In genomic region chr4:89308161-89308500, GRCh38 we compare ENCODE assay signal across 8 cellular contexts. TPM values are rescaled to one million over a fixed set of nuclear protein-coding genes. Genes with fewer than 3 reads are reported as not detected.
DNase-seq lines count a peak whose midpoint lies in the region; ATAC-seq and TF ChIP-seq lines count a peak whose summit lies in the region.

No MANE protein-coding gene starts in this region.

- H3K36me3 Mint-ChIP-seq in CD4-positive, CD25-positive, alpha-beta regulatory T cell, result peaks cover 3% of the 10 kb centered on the region
- peaks cover 12% of the 10 kb centered on the region for H3K36me3 Mint-ChIP-seq in dendritic cell treated with granulocyte-macrophage colony-stimulating factor and Interleukin-4, amounts not matched to agents 40 ng/mL and 50 ng/mL, for 4 days (ENCODE audit: low read depth)
- H3K36me3 Mint-ChIP-seq in naive thymus-derived CD8-positive, alpha-beta T cell, result no peaks in the 10 kb centered on the region

- H3K27me3 ChIP-seq in CD4-positive, CD25-positive, alpha-beta regulatory T cell (ENCODE audit: control insufficient read depth, insufficient read depth, low read length), result no peaks in the 10 kb centered on the region
- no peaks in the 10 kb centered on the region for H3K27me3 ChIP-seq in adrenal gland

- H3K4me3 Mint-ChIP-seq in CD4-positive, CD25-positive, alpha-beta regulatory T cell, result peak overlapping the region; percentile 95 to 100 (median 97)
- peak overlapping the region; percentile 85 for H3K4me3 Mint-ChIP-seq in dendritic cell treated with granulocyte-macrophage colony-stimulating factor and Interleukin-4, amounts not matched to agents 40 ng/mL and 50 ng/mL, for 4 days
- H3K4me3 Mint-ChIP-seq in naive thymus-derived CD8-positive, alpha-beta T cell, result peak overlapping the region; percentile 82 to 99 (median 92)

- H3K9me3 Mint-ChIP-seq in CD4-positive, CD25-positive, alpha-beta regulatory T cell, result peaks cover 0 to 1% (median 0%) of the 10 kb centered on the region in 7 donors
- H3K9me3 Mint-ChIP-seq in dendritic cell treated with granulocyte-macrophage colony-stimulating factor and Interleukin-4, amounts not matched to agents 40 ng/mL and 50 ng/mL, for 4 days, result no peaks in the 10 kb centered on the region
- no peaks in the 10 kb centered on the region for H3K9me3 Mint-ChIP-seq in naive thymus-derived CD8-positive, alpha-beta T cell

- H3K27ac ChIP-seq in CD4-positive, CD25-positive, alpha-beta regulatory T cell (ENCODE audit: insufficient read depth, low read length, poor library complexity, severe bottlenecking), result peak overlapping the region; percentile 94
- peak overlapping the region; percentile 51 for H3K27ac ChIP-seq in KOPT-K1 (ENCODE audit: low read depth, low read length, poor library complexity, severe bottlenecking)
- H3K27ac ChIP-seq in adrenal gland, result peak overlapping the region in 2 of 5 donors; percentile 68 to 72

- DNase-seq in CD4-positive, CD25-positive, alpha-beta regulatory T cell, result peak in 1 of 3 donors; percentile 47
- DNase-seq in naive thymus-derived CD8-positive, alpha-beta T cell, result no peak
- DNase-seq in adrenal gland, result no peak
- DNase-seq in NCI-H1417 (lab: John Stamatoyannopoulos, UW), result no peak

- WGBS in adrenal gland, 4 donors, result 31 to 54% (median 40%) methylated on average over 6 of the region's 6 CpGs

- no peak for TF ChIP-seq CTCF in adrenal gland (IDR thresholded peaks at IDR 0.05)

- no peak for TF ChIP-seq POLR2A in adrenal gland (IDR thresholded peaks at IDR 0.05)

- intact Hi-C loops in dendritic cell treated with granulocyte-macrophage colony-stimulating factor and Interleukin-4, amounts not matched to agents 40 ng/mL and 50 ng/mL, for 4 days (cut with micrococcal nuclease), result loop anchor here (10.0 kb wide), 1 partner anchor 193 kb away; the partner anchor contains the start of gene TIGD2
- intact Hi-C loops in adrenal gland (cut with DNase I), result no loop called here

- POLR2A ChIA-PET in naive thymus-derived CD8-positive, alpha-beta T cell (lab: Charles Lee), result interaction anchor here (0.6 to 2.6 kb wide), 8 partner anchors 9 to 95 kb away, joined by 3 to 22 read pairs (median 4); no protein-coding TSS in a partner anchor

- H3K4me3 ChIP-seq in CD4-positive, CD25-positive, alpha-beta regulatory T cell (ENCODE audit: low read depth, low read length), result peak overlapping the region; percentile 66
- peak overlapping the region in 2 of 4 donors; percentile 18 to 73 for H3K4me3 ChIP-seq in adrenal gland

- peaks cover 20 to 73% (median 54%) of the 10 kb centered on the region in 4 donors for H3K4me1 Mint-ChIP-seq in CD4-positive, CD25-positive, alpha-beta regulatory T cell
- H3K4me1 Mint-ChIP-seq in dendritic cell treated with granulocyte-macrophage colony-stimulating factor and Interleukin-4, amounts not matched to agents 40 ng/mL and 50 ng/mL, for 4 days (ENCODE audit: low read depth), result peaks cover 49% of the 10 kb centered on the region
- peaks cover 27 to 57% (median 49%) of the 10 kb centered on the region in 4 donors for H3K4me1 Mint-ChIP-seq in naive thymus-derived CD8-positive, alpha-beta T cell

- H3K27me3 Mint-ChIP-seq in CD4-positive, CD25-positive, alpha-beta regulatory T cell, result no peaks in the 10 kb centered on the region
- peaks cover 2% of the 10 kb centered on the region for H3K27me3 Mint-ChIP-seq in dendritic cell treated with granulocyte-macrophage colony-stimulating factor and Interleukin-4, amounts not matched to agents 40 ng/mL and 50 ng/mL, for 4 days
- no peaks in the 10 kb centered on the region for H3K27me3 Mint-ChIP-seq in naive thymus-derived CD8-positive, alpha-beta T cell

- no peaks in the 10 kb centered on the region for H3K36me3 ChIP-seq in CD4-positive, CD25-positive, alpha-beta regulatory T cell (ENCODE audit: control insufficient read depth, insufficient read depth, low read length)
- H3K36me3 ChIP-seq in KOPT-K1 (ENCODE audit: insufficient read depth, low read length) (no peaks in the 10 kb centered on the region), adrenal gland (replicated peaks in 1 of 2) (no peaks in the 10 kb centered on the region)

- ATAC-seq in CD4-positive, CD25-positive, alpha-beta regulatory T cell (ENCODE audit: low read depth in 2 of 2), result no peak
- ATAC-seq in naive thymus-derived CD8-positive, alpha-beta T cell, result peak in 1 of 2 donors; percentile 7
- ATAC-seq in GM21619 (IDR thresholded peaks at IDR 0.05; ENCODE audit: unreplicated experiment) (no peak), HG03520 (IDR thresholded peaks at IDR 0.05; ENCODE audit: unreplicated experiment) (no peak)

- peak overlapping the region; percentile 86 to 91 (median 90) for H3K27ac Mint-ChIP-seq in CD4-positive, CD25-positive, alpha-beta regulatory T cell
- peak overlapping the region; percentile 85 for H3K27ac Mint-ChIP-seq in dendritic cell treated with granulocyte-macrophage colony-stimulating factor and Interleukin-4, amounts not matched to agents 40 ng/mL and 50 ng/mL, for 4 days
- H3K27ac Mint-ChIP-seq in naive thymus-derived CD8-positive, alpha-beta T cell, result peak overlapping the region in 9 of 10 donors; percentile 47 to 96 (median 88)

- peaks cover 60% of the 10 kb centered on the region for H3K4me1 ChIP-seq in CD4-positive, CD25-positive, alpha-beta regulatory T cell (ENCODE audit: control insufficient read depth, insufficient read depth, low read length, poor library complexity, severe bottlenecking)
- H3K4me1 ChIP-seq in adrenal gland (replicated peaks in 1 of 2), result peaks cover 0 to 6% of the 10 kb centered on the region in 2 donors

- no peaks in the 10 kb centered on the region for H3K9me3 ChIP-seq in CD4-positive, CD25-positive, alpha-beta regulatory T cell (ENCODE audit: control insufficient read depth in 2 of 2, low read length in 2 of 2)
- H3K9me3 ChIP-seq in KOPT-K1 (ENCODE audit: insufficient read depth, low read length, poor library complexity, severe bottlenecking) (no peaks in the 10 kb centered on the region), adrenal gland (replicated peaks in 1 of 3) (no peaks in the 10 kb centered on the region)

RNA-seq across cellular contexts. Expression of gene GPRIN3, which starts 0.5 kb away (rescaled TPM):
- 78.9 TPM for total RNA-seq in CD4-positive, CD25-positive, alpha-beta regulatory T cell
- polyA plus RNA-seq in CD4-positive, CD25-positive, alpha-beta regulatory T cell, result 10 to 100 TPM; 11.7 to 13.4 (median 12.6) TPM
- 1 to 10 TPM; 6.3 to 6.5 TPM for total RNA-seq in naive thymus-derived CD8-positive, alpha-beta T cell
- 1 to 10 TPM; 3.3 to 3.7 (median 3.4) TPM for polyA plus RNA-seq in naive thymus-derived CD8-positive, alpha-beta T cell
- total RNA-seq in adrenal gland, result 1 to 10 TPM; 1.1 to 4.6 (median 3.3) TPM
- under 1 TPM; 0.47 to 0.82 (median 0.80) TPM for polyA plus RNA-seq in adrenal gland

Comparison
In these comparisons a context has a peak if more than half of its experiments do, and no peak if none do; other contexts are left out.
1. RNA of gene GPRIN3, which starts 0.5 kb away (total RNA-seq): 78.9 TPM in CD4-positive, CD25-positive, alpha-beta regulatory T cell (single experiment); 6.3 to 6.5 TPM in naive thymus-derived CD8-positive, alpha-beta T cell and 1.1 to 4.6 TPM in adrenal gland; every median in the first group is over 10 times any median in the second.
2. Peak in every context shown above with its lines, with median percentiles within 50 percentile points of each other: H3K27ac Mint-ChIP-seq and H3K4me3 Mint-ChIP-seq.